Comparison of ENCODE assay signal across 14 cellular contexts in genomic region chr3:127632035-127632434, GRCh38.
"Had no signal": no experiment of that assay in that cellular context is flagged by ENCODE, and none has a peak within 500 bp of the region (broad histone marks: within the 10 kb centered on the region; RNA-seq: fewer than 3 reads in every experiment).

No MANE protein-coding gene starts in this region.

- DNase-seq: activated B cell treated with CpG ODN at 0.5 μM for 24 hours; activated CD4-positive, alpha-beta T cell treated with anti-CD3 and anti-CD28 coated beads, Interleukin-2, amount 10 ng/mL, durations not matched to agents 24 days and 14 days; activated CD8-positive, alpha-beta memory T cell treated with anti-CD3 and anti-CD28 coated beads, Interleukin-2, amount 50 U/mL, for 4 hours; activated CD8-positive, alpha-beta T cell treated with anti-CD3 and anti-CD28 coated beads, Interleukin-2, amount 10 ng/mL, durations not matched to agents 7 days and 5 days; activated gamma-delta T cell; activated T-cell treated with anti-CD3 and anti-CD28 coated beads, Interleukin-2, amount 50 U/mL, for 72 hours; central memory CD4-positive, alpha-beta T cell; effector CD8-positive, alpha-beta T cell; sigmoid colon; spleen; stimulated activated CD4-positive, alpha-beta T cell treated with anti-CD3 and anti-CD28 coated beads, Interleukin-1b, Interleukin-23, amount 100 ng/mL, for 48 hours; stomach had no signal

- H3K36me3 Mint-ChIP-seq: natural killer cell treated with Interleukin-12 subunit alpha and Interleukin-12 subunit beta and Interleukin-15 and Interleukin-18, amount 100 ng/mL, for 72 hours had no signal

- H3K4me3 Mint-ChIP-seq: activated B cell treated with CpG ODN at 0.5 μM for 24 hours; activated CD4-positive, alpha-beta T cell treated with anti-CD3 and anti-CD28 coated beads, Interleukin-2, amount 10 ng/mL, durations not matched to agents 24 days and 14 days; activated CD8-positive, alpha-beta T cell treated with anti-CD3 and anti-CD28 coated beads, Interleukin-2, amount 10 ng/mL, durations not matched to agents 7 days and 5 days; activated T-cell treated with anti-CD3 and anti-CD28 coated beads, Interleukin-2, amount 50 U/mL, for 72 hours; natural killer cell treated with Interleukin-12 subunit alpha and Interleukin-12 subunit beta and Interleukin-15 and Interleukin-18, amount 100 ng/mL, for 72 hours had no signal

- ATAC-seq: activated CD8-positive, alpha-beta T cell treated with anti-CD3 and anti-CD28 coated beads, Interleukin-2, amount 10 ng/mL, durations not matched to agents 7 days and 5 days; activated naive CD4-positive, alpha-beta T cell treated with anti-CD3 and anti-CD28 coated beads, Interleukin-2, amount 50 U/mL, for 72 hours; activated T-cell treated with anti-CD3 and anti-CD28 coated beads, Interleukin-2, amount 50 U/mL, for 72 hours; natural killer cell treated with Interleukin-12 subunit alpha and Interleukin-12 subunit beta and Interleukin-15 and Interleukin-18, amount 100 ng/mL, for 72 hours had no signal

- H3K9me3 Mint-ChIP-seq: activated B cell treated with CpG ODN at 0.5 μM for 24 hours; activated CD4-positive, alpha-beta T cell treated with anti-CD3 and anti-CD28 coated beads, Interleukin-2, amount 10 ng/mL, durations not matched to agents 24 days and 14 days; activated naive CD4-positive, alpha-beta T cell treated with anti-CD3 and anti-CD28 coated beads, Interleukin-2, amount 50 U/mL, for 72 hours; activated T-cell treated with anti-CD3 and anti-CD28 coated beads, Interleukin-2, amount 50 U/mL, for 72 hours; natural killer cell treated with Interleukin-12 subunit alpha and Interleukin-12 subunit beta and Interleukin-15 and Interleukin-18, amount 100 ng/mL, for 72 hours had no signal

- H3K27ac Mint-ChIP-seq: activated B cell treated with CpG ODN at 0.5 μM for 24 hours; activated CD4-positive, alpha-beta T cell treated with anti-CD3 and anti-CD28 coated beads, Interleukin-2, amount 10 ng/mL, durations not matched to agents 24 days and 14 days; activated CD8-positive, alpha-beta T cell treated with anti-CD3 and anti-CD28 coated beads, Interleukin-2, amount 10 ng/mL, durations not matched to agents 7 days and 5 days; activated naive CD4-positive, alpha-beta T cell treated with anti-CD3 and anti-CD28 coated beads, Interleukin-2, amount 50 U/mL, for 72 hours; activated T-cell treated with anti-CD3 and anti-CD28 coated beads, Interleukin-2, amount 50 U/mL, for 72 hours; natural killer cell treated with Interleukin-12 subunit alpha and Interleukin-12 subunit beta and Interleukin-15 and Interleukin-18, amount 100 ng/mL, for 72 hours had no signal
